Comparison of ENCODE assay signal across 8 cellular contexts in genomic region chr12:116276433-116277216, GRCh38. TPM values are rescaled to one million over a fixed set of nuclear protein-coding genes. Genes with fewer than 3 reads are reported as not detected.
DNase-seq lines count a peak whose midpoint lies in the region; ATAC-seq and TF ChIP-seq lines count a peak whose summit lies in the region.

No MANE protein-coding gene starts in this region.

- ATAC-seq in GM19023 (IDR thresholded peaks at IDR 0.05; ENCODE audit: unreplicated experiment) (peak; percentile 22), HG03354 (IDR thresholded peaks at IDR 0.05; ENCODE audit: poor library complexity, severe bottlenecking, unreplicated experiment) (peak; percentile 59)

- H3K4ac ChIP-seq in mesendoderm (ENCODE audit: low read depth, low read length), result peak overlapping the region; percentile 98

- H3K9ac ChIP-seq in endodermal cell (ENCODE audit: extremely low read depth, low read length, poor library complexity, severe bottlenecking), result peak overlapping the region; percentile 97
- peak overlapping the region; percentile 94 for H3K9ac ChIP-seq in mesendoderm (ENCODE audit: low read length)

- peak overlapping the region; percentile 49 for H3K4me2 ChIP-seq in mesendoderm (ENCODE audit: low read length)

- H3K4me3 Mint-ChIP-seq in endodermal cell, result peak overlapping the region; percentile 94

- peaks cover 33% of the 10 kb centered on the region for H3K4me1 Mint-ChIP-seq in endodermal cell

- peak overlapping the region; percentile 99 for H2BK120ac ChIP-seq in mesendoderm (ENCODE audit: low read depth, low read length)

- H4K5ac ChIP-seq in mesendoderm (ENCODE audit: low read length), result no peak overlapping the region

- DNase-seq in AG08396 (ENCODE audit: low spot score) (peak; percentile 68), NCI-H774 (lab: John Stamatoyannopoulos, UW) (peak; percentile 80), endodermal cell (peak; percentile 89), mesendoderm (peak; percentile 80)
- DNase-seq in activated CD8-positive, alpha-beta memory T cell treated with anti-CD3 and anti-CD28 coated beads, Interleukin-2, amount 50 U/mL, for 24 hours (ENCODE audit: extremely low read depth), result peak; percentile 14
- peak; percentile 38 to 47 for DNase-seq in stimulated activated CD8-positive, alpha-beta memory T cell treated with anti-CD3 and anti-CD28 coated beads, Interleukin-2, amount 100 ng/mL, for 1 hour (ENCODE audit: low read depth in 2 of 2)

- H3K4me1 ChIP-seq in endodermal cell (ENCODE audit: control insufficient read depth, insufficient read depth, low read length), result no peaks in the 10 kb centered on the region
- peaks cover 2% of the 10 kb centered on the region for H3K4me1 ChIP-seq in mesendoderm (ENCODE audit: control insufficient read depth, low read depth, low read length)

- peaks cover 35% of the 10 kb centered on the region for H3K79me2 ChIP-seq in mesendoderm (ENCODE audit: control insufficient read depth, insufficient read depth, low read length)

- H3K18ac ChIP-seq in mesendoderm (ENCODE audit: low read length), result peak overlapping the region; percentile 100

- H3K27me3 Mint-ChIP-seq in endodermal cell (ENCODE audit: insufficient read depth), result peaks cover 1% of the 10 kb centered on the region

- H3K56ac ChIP-seq in mesendoderm (ENCODE audit: low read length), result peak overlapping the region; percentile 87

- no peaks in the 10 kb centered on the region for H3K79me1 ChIP-seq in mesendoderm (ENCODE audit: low read length)

- peak overlapping the region; percentile 96 for H3K27ac Mint-ChIP-seq in endodermal cell

- H3K27ac ChIP-seq in endodermal cell (ENCODE audit: low read depth, low read length) (peak overlapping the region; percentile 78), mesendoderm (ENCODE audit: low read depth, low read length) (peak overlapping the region; percentile 93)

- no peak overlapping the region for H3K23ac ChIP-seq in mesendoderm (ENCODE audit: low read length)

- peak; percentile 18 for TF ChIP-seq CTCF in endodermal cell (conservative IDR thresholded peaks at IDR 0.05)

- H3K27me3 ChIP-seq in endodermal cell (ENCODE audit: control insufficient read depth, insufficient read depth, low read length, poor library complexity, severe bottlenecking) (no peaks in the 10 kb centered on the region), mesendoderm (ENCODE audit: insufficient read depth, low read length, poor library complexity) (no peaks in the 10 kb centered on the region)

- peaks cover 1% of the 10 kb centered on the region for H3K36me3 Mint-ChIP-seq in endodermal cell (ENCODE audit: low read depth)

- 0% methylated on average over 34 to 72 of the region's 73 CpGs for WGBS in endodermal cell (ENCODE audit: insufficient coverage in 1 of 2, insufficient read length in 1 of 2), 2 experiments
- WGBS in mesendoderm (ENCODE audit: extremely low coverage, insufficient coverage, low lambda C conversion rate), result no CpG with 5 or more reads among the region's 73 CpGs

- no peak overlapping the region for H2AK5ac ChIP-seq in mesendoderm (ENCODE audit: low read length)

- no peaks in the 10 kb centered on the region for H3K36me3 ChIP-seq in endodermal cell (ENCODE audit: control insufficient read depth, insufficient read depth, low read length)
- H3K36me3 ChIP-seq in mesendoderm (ENCODE audit: control insufficient read depth, insufficient read depth, low read length), result no peaks in the 10 kb centered on the region

- H2BK15ac ChIP-seq in mesendoderm (replicated peaks; ENCODE audit: low read depth), result no peak overlapping the region

- no peak overlapping the region for H4K8ac ChIP-seq in mesendoderm (ENCODE audit: low read depth, low read length)

- no peak overlapping the region for H2BK5ac ChIP-seq in mesendoderm (ENCODE audit: low read length)

- H3K9me3 Mint-ChIP-seq in endodermal cell, result peaks cover 1% of the 10 kb centered on the region

- no peaks in the 10 kb centered on the region for H3K9me3 ChIP-seq in endodermal cell (ENCODE audit: control insufficient read depth, low read length)

- H3K4me3 ChIP-seq in endodermal cell (ENCODE audit: low read length), result peak overlapping the region; percentile 95
- peak overlapping the region; percentile 96 for H3K4me3 ChIP-seq in mesendoderm (ENCODE audit: low read length)

RNA-seq across cellular contexts. Expression of gene MED13L, which starts 0.9 kb away (rescaled TPM):
- 100 to 1,000 TPM; 101 to 111 TPM for total RNA-seq in endodermal cell
- polyA plus RNA-seq in endodermal cell (2013, experiment 1 of 2), result 44.3 TPM
- 44.0 TPM for polyA plus RNA-seq in endodermal cell (2013, experiment 2 of 2)
- polyA plus RNA-seq in mesendoderm (2013, experiment 1 of 2), result 25.0 TPM
- polyA plus RNA-seq in mesendoderm (2013, experiment 2 of 2), result 25.0 TPM

Comparison
In these comparisons a context has a peak if more than half of its experiments do, and no peak if none do; other contexts are left out.
1. Peak in every context shown above with its lines: DNase-seq, ATAC-seq, H3K4me3 ChIP-seq and H3K27ac ChIP-seq.
2. DNase-seq: peak in every context shown above with its lines; median percentile 89 in endodermal cell; 80 in NCI-H774; 80 in mesendoderm; 68 in AG08396; 42 in stimulated activated CD8-positive, alpha-beta memory T cell treated with anti-CD3 and anti-CD28 coated beads, Interleukin-2, amount 100 ng/mL, for 1 hour; 14 in activated CD8-positive, alpha-beta memory T cell treated with anti-CD3 and anti-CD28 coated beads, Interleukin-2, amount 50 U/mL, for 24 hours.